ENCODE assay signal across 22 cellular contexts in genomic region chr11:28793282-28793738, GRCh38.
DNase-seq lines count a peak whose midpoint lies in the region; ATAC-seq, FAIRE-seq and TF ChIP-seq lines count a peak whose summit lies in the region.
"Had no signal": no experiment of that assay in that cellular context is flagged by ENCODE, and none has a peak within 500 bp of the region (broad histone marks: within the 10 kb centered on the region; RNA-seq: fewer than 3 reads in every experiment).

No MANE protein-coding gene starts in this region.

- peak overlapping the region; percentile 90 for H3K27ac ChIP-seq in HUES48 (ENCODE audit: low read depth, low read length)
- H3K27ac ChIP-seq in iPS-18a (ENCODE audit: low read length), result no peak overlapping the region
- H3K27ac ChIP-seq in osteoblast (ENCODE audit: low read depth, low read length), result no peak overlapping the region
- H3K27ac ChIP-seq: A549, KMS-11 had no signal

- FAIRE-seq in GM12892 (lab: Jason Lieb, UNC), result no peak

- H3K9ac ChIP-seq in HUES48 (ENCODE audit: low read depth, low read length), result no peak overlapping the region
- no peak overlapping the region for H3K9ac ChIP-seq in iPS-18a (ENCODE audit: low read length)
- H3K9ac ChIP-seq: KMS-11 had no signal

- no peaks in the 10 kb centered on the region for H4K20me1 ChIP-seq in osteoblast (ENCODE audit: insufficient read depth, low read length)

- H3K4me1 ChIP-seq in HUES48 (ENCODE audit: control insufficient read depth, insufficient read depth, low read length), result peaks cover 30% of the 10 kb centered on the region
- H3K4me1 ChIP-seq in iPS-18a (ENCODE audit: control insufficient read depth, low read depth, low read length), result peaks cover 19% of the 10 kb centered on the region
- no peaks in the 10 kb centered on the region for H3K4me1 ChIP-seq in osteoblast (ENCODE audit: insufficient read depth, low read length)
- H3K4me1 ChIP-seq: A549 had no signal

- no peak for TF ChIP-seq CTCF in WTC11 (IDR thresholded peaks at IDR 0.05)
- TF ChIP-seq CTCF in osteoblast (IDR thresholded peaks at IDR 0.05; ENCODE audit: extremely low read depth, low read depth, low read length), result no peak

- H3K9me3 ChIP-seq in HUES48 (ENCODE audit: control insufficient read depth, insufficient read depth, low read length) (no peaks in the 10 kb centered on the region; the same call in 1 of the 2 replicates), iPS-18a (ENCODE audit: control insufficient read depth, low read depth, low read length) (no peaks in the 10 kb centered on the region), osteoblast (ENCODE audit: low read depth, low read length) (no peaks in the 10 kb centered on the region)

- no peaks in the 10 kb centered on the region for H3K79me2 ChIP-seq in osteoblast (ENCODE audit: insufficient read depth, low read length)

- no peak for TF ChIP-seq POLR2A in GM12892 (IDR thresholded peaks at IDR 0.05; ENCODE audit: low read depth, low read length)

- peaks cover 69% of the 10 kb centered on the region for H3K27me3 Mint-ChIP-seq in WTC11 (ENCODE audit: low read depth)
- H3K27me3 Mint-ChIP-seq: B cell had no signal

- no peaks in the 10 kb centered on the region for H3K27me3 ChIP-seq in HUES48 (ENCODE audit: control insufficient read depth, insufficient read depth, low read length)
- no peaks in the 10 kb centered on the region for H3K27me3 ChIP-seq in iPS-18a (ENCODE audit: control insufficient read depth, insufficient read depth, low read length)
- H3K27me3 ChIP-seq in osteoblast (ENCODE audit: insufficient read depth, low read length), result no peaks in the 10 kb centered on the region

- H3K9me3 Mint-ChIP-seq in WTC11, result peaks cover 41% of the 10 kb centered on the region

- CTCF ChIA-PET in WTC11 (lab: Charles Lee), result no interaction called here

- no peak overlapping the region for H3K4me3 Mint-ChIP-seq in WTC11
- H3K4me3 Mint-ChIP-seq: B cell, CD14-positive monocyte had no signal

- peaks cover 39% of the 10 kb centered on the region for H3K4me1 Mint-ChIP-seq in WTC11
- H3K4me1 Mint-ChIP-seq: B cell, CD14-positive monocyte had no signal

- H2AFZ ChIP-seq in osteoblast (ENCODE audit: low read length), result no peak overlapping the region

- H3K36me3 ChIP-seq in HUES48 (ENCODE audit: control insufficient read depth, insufficient read depth, low read length) (no peaks in the 10 kb centered on the region), iPS-18a (ENCODE audit: control insufficient read depth, low read depth, low read length) (no peaks in the 10 kb centered on the region), osteoblast (ENCODE audit: insufficient read depth, low read length) (no peaks in the 10 kb centered on the region)

- H3K27ac Mint-ChIP-seq in WTC11, result peak overlapping the region; percentile 91
- H3K27ac Mint-ChIP-seq: B cell, CD14-positive monocyte had no signal

- DNase-seq in WTC11 (ENCODE audit: low spot score) (peak; percentile 50), osteoblast (ENCODE audit: insufficient read length, low spot score, missing footprints) (peak; percentile 23), GM12892 (ENCODE audit: insufficient read length) (no peak), cerebellar cortex (ENCODE audit: low spot score) (no peak)
- DNase-seq in stimulated activated CD4-positive, alpha-beta T cell treated with anti-CD3 and anti-CD28 coated beads, Interleukin-4, amount 100 ng/mL, for 1 hour, result no peak
- DNase-seq: DMS79, GOT3, NCI-H1092 treated with DMSO at 0.1 percent for 48 hours, NCI-H146, NCI-H2029 treated with DMSO at 0.1 percent for 48 hours, NCI-H226, NCI-H510A treated with DMSO at 0.1 percent for 48 hours, PC-3, SHP77, SW 1271 had no signal

- ATAC-seq in WTC11, result peak; percentile 97
- ATAC-seq in GM18517 (IDR thresholded peaks at IDR 0.05; ENCODE audit: unreplicated experiment), result no peak
- ATAC-seq: A549, PC-3 had no signal

- no peak overlapping the region for H3K4me2 ChIP-seq in osteoblast (ENCODE audit: insufficient read depth, low read length)
- H3K4me2 ChIP-seq: A549, KMS-11 had no signal

- POLR2A ChIA-PET in WTC11 (lab: Charles Lee), result no interaction called here

- peaks cover 35% of the 10 kb centered on the region for H3K36me3 Mint-ChIP-seq in WTC11
- H3K36me3 Mint-ChIP-seq: CD14-positive monocyte had no signal

- H3K4me3 ChIP-seq in HUES48 (ENCODE audit: low read depth, low read length) (no peak overlapping the region), iPS-18a (ENCODE audit: low read length) (peak overlapping the region; percentile 33), osteoblast (ENCODE audit: insufficient read depth, low read length) (no peak overlapping the region)
- H3K4me3 ChIP-seq: A549 had no signal

TF ChIP-seq in WTC11, 78 proteins besides CTCF, POLR2A, EP300 and RAD21 (continues in another document):
- TF ChIP-seq ZNF671 (CRISPR knock-in tag; IDR thresholded peaks at IDR 0.05), result peak; percentile 78; the same call in 1 of the 2 replicates
- no peak for TF ChIP-seq ZMAT4 (CRISPR knock-in tag; IDR thresholded peaks at IDR 0.05)
- TF ChIP-seq USF2 (CRISPR knock-in tag; IDR thresholded peaks at IDR 0.05), result peak; percentile 46; the same call in 1 of the 2 replicates
- TF ChIP-seq ETV6 (CRISPR knock-in tag; IDR thresholded peaks at IDR 0.05), result no peak
- no peak for TF ChIP-seq MXD4 (CRISPR knock-in tag; IDR thresholded peaks at IDR 0.05; ENCODE audit: borderline replicate concordance)
- TF ChIP-seq GABPB1 (CRISPR knock-in tag; IDR thresholded peaks at IDR 0.05), result no peak
- TF ChIP-seq HMGXB4 (CRISPR knock-in tag; IDR thresholded peaks at IDR 0.05), result no peak
- TF ChIP-seq ERG (CRISPR knock-in tag; IDR thresholded peaks at IDR 0.05), result peak; percentile 66; the same call in 1 of the 2 replicates
- TF ChIP-seq SP1 (CRISPR knock-in tag; conservative IDR thresholded peaks at IDR 0.05), result peak; percentile 54; the same call in 1 of the 2 replicates
- no peak for TF ChIP-seq MLX (CRISPR knock-in tag; IDR thresholded peaks at IDR 0.05)
- TF ChIP-seq IRF1 (CRISPR knock-in tag; IDR thresholded peaks at IDR 0.05), result no peak
- no peak for TF ChIP-seq ELF4 (CRISPR knock-in tag; IDR thresholded peaks at IDR 0.05; ENCODE audit: low read depth)
- TF ChIP-seq ZNF219 (CRISPR knock-in tag; IDR thresholded peaks at IDR 0.05; ENCODE audit: borderline replicate concordance), result no peak
- no peak for TF ChIP-seq OVOL2 (CRISPR knock-in tag; IDR thresholded peaks at IDR 0.05; ENCODE audit: borderline replicate concordance)
- TF ChIP-seq CDX4 (CRISPR knock-in tag; IDR thresholded peaks at IDR 0.05; ENCODE audit: borderline replicate concordance), result no peak

Comparison
In these comparisons a context has a peak if more than half of its experiments do, and no peak if none do; other contexts are left out.
1. DNase-seq: peak in WTC11 (single experiment) and osteoblast (single experiment); none in GM12892 (single experiment), stimulated activated CD4-positive, alpha-beta T cell treated with anti-CD3 and anti-CD28 coated beads, Interleukin-4, amount 100 ng/mL, for 1 hour (single experiment) and cerebellar cortex (single experiment).